Comparison of ENCODE assay signal across 8 cellular contexts in the genomic region with DNA sequence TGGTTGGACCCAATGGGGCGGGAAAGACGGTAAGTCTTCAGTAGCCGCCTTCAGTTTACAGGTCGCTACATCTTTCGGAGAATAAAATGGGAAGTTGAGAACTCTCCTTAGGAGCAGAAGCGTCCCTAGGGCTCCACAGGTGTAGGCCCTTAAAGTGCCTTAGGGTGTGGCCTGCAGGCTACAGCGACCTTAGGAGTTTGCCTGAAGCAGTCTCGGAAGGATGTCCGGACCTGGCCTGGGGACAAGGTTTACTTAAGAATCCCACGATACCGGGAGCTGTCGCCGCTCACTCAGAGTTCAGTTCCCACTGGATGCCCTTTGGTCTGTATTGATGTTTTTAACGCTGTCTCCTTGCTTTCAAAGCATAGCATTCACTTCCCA. TPM values are rescaled to one million over a fixed set of nuclear protein-coding genes. Genes with fewer than 3 reads are reported as not detected.
DNase-seq lines count a peak whose midpoint lies in the region; ATAC-seq, FAIRE-seq and TF ChIP-seq lines count a peak whose summit lies in the region.

No MANE protein-coding gene starts in this region.

- TF ChIP-seq POLR2A in IMR-90 (IDR thresholded peaks at IDR 0.05; ENCODE audit: low read depth, low read length) = no peak
- TF ChIP-seq POLR2A in H1 (IDR thresholded peaks at IDR 0.05; ENCODE audit: control extremely low read depth in 1 of 2, low read depth in 2 of 2, low read length in 2 of 2) = no peak
- TF ChIP-seq POLR2A in suprapubic skin (IDR thresholded peaks at IDR 0.05) = no peak

- 0 out of 2 replicates have a peak overlapping the region, but pooled peaks have one; percentile 20 for H2AK5ac ChIP-seq in IMR-90 (ENCODE audit: low read depth, low read length)
- no peak overlapping the region for H2AK5ac ChIP-seq in H1 (ENCODE audit: low read depth, low read length)

- peaks cover 4% of the 10 kb centered on the region; the same call in 1 of the 2 replicates for H3K9me1 ChIP-seq in IMR-90 (ENCODE audit: insufficient read depth, low read length)

- WGBS in IMR-90 (ENCODE audit: extremely low coverage in 2 of 2, insufficient read length in 1 of 2), 2 experiments = 0% methylated on average over 1 of the region's 14 CpGs; no CpG with 5 or more reads in 1 of the 2 experiments
- 5% methylated on average over 14 of the region's 14 CpGs; no CpG with 5 or more reads in 1 of the 2 experiments for WGBS in H1 (ENCODE audit: extremely low coverage in 1 of 2, insufficient coverage in 1 of 2, insufficient read length in 1 of 2, insufficient replicate concordance in 2 of 2, low coverage in 1 of 2, low lambda C conversion rate in 2 of 2, missing lambda C conversion rate in 1 of 2), 2 experiments
- under 1% methylated on average over 14 of the region's 14 CpGs for WGBS in suprapubic skin

- H3K4me2 ChIP-seq in IMR-90 (ENCODE audit: low read depth, low read length) (peak overlapping the region; percentile 83), H1 (ENCODE audit: insufficient read depth in 1 of 2, low read depth in 2 of 2, low read length in 2 of 2) (peak overlapping the region; percentile 78 to 85)

- H3K4ac ChIP-seq in IMR-90 (ENCODE audit: low read depth, low read length) (peak overlapping the region; percentile 95), H1 (replicated peaks; ENCODE audit: insufficient read length, low read depth, low read length) (no peak overlapping the region)

- TF ChIP-seq RAD21 in IMR-90 (IDR thresholded peaks at IDR 0.05; ENCODE audit: low read length) (no peak), H1 (IDR thresholded peaks at IDR 0.05 in 1 of 2, conservative IDR thresholded peaks at IDR 0.05 in 1 of 2; ENCODE audit: low read depth in 2 of 2, low read length in 2 of 2) (no peak)

- H3K36me3 Mint-ChIP-seq in WTC11 = no peaks in the 10 kb centered on the region; the same call in 1 of the 2 replicates

- H3K4me3 ChIP-seq in IMR-90 (ENCODE audit: insufficient read depth, low read depth, low read length) (peak overlapping the region; percentile 65), H1 (ENCODE audit: extremely low read depth in 1 of 4, insufficient read depth in 2 of 4, low read depth in 3 of 4, low read length in 4 of 4) (peak overlapping the region; percentile 65 to 78 (median 76)), mucosa of descending colon (peak overlapping the region; percentile 43), suprapubic skin (peak overlapping the region; percentile 83)

- H3K4me1 ChIP-seq in IMR-90 (ENCODE audit: control insufficient read depth, insufficient read depth, low read length) (no peaks in the 10 kb centered on the region; the same call in none of the 2 replicates), H1 (replicated peaks in 1 of 4; ENCODE audit: control insufficient read depth in 3 of 4, insufficient read depth in 4 of 4, low read length in 3 of 4) (peaks cover 0 to 2% (median 0%) of the 10 kb centered on the region in 4 experiments; a peak in 3 of 7 replicates), mucosa of descending colon (ENCODE audit: low read depth) (peaks cover 8% of the 10 kb centered on the region), suprapubic skin (peaks cover 20% of the 10 kb centered on the region)

- H3K79me2 ChIP-seq in H1 (ENCODE audit: control insufficient read depth in 1 of 2, insufficient read depth in 2 of 2, low read length in 2 of 2) = peaks cover 0 to 11% of the 10 kb centered on the region in 2 experiments; a peak in 2 of 4 replicates

- H2BK120ac ChIP-seq in IMR-90 (ENCODE audit: low read depth, low read length) = 0 out of 2 replicates have a peak overlapping the region, but pooled peaks have one; percentile 79
- H2BK120ac ChIP-seq in H1 (replicated peaks; ENCODE audit: low read depth, low read length) = no peak overlapping the region

- H3K9ac ChIP-seq in IMR-90 (ENCODE audit: low read depth, low read length) = peak overlapping the region; percentile 74
- H3K9ac ChIP-seq in H1 (replicated peaks in 1 of 4; ENCODE audit: extremely low read depth in 1 of 4, low read depth in 3 of 4, low read length in 3 of 4) = peak overlapping the region; percentile 43 to 88 (median 78)

- FAIRE-seq in H1 (lab: Jason Lieb, UNC) = no peak

- H3K36me3 ChIP-seq in IMR-90 (ENCODE audit: control insufficient read depth, insufficient read depth, low read length) (no peaks in the 10 kb centered on the region; the same call in 1 of the 2 replicates), H1 (ENCODE audit: control insufficient read depth in 2 of 4, insufficient read depth in 4 of 4, low read length in 3 of 4) (peaks cover 0 to 26% (median 5%) of the 10 kb centered on the region in 4 experiments; a peak in 3 of 8 replicates), mucosa of descending colon (ENCODE audit: low read depth) (no peaks in the 10 kb centered on the region), suprapubic skin (peaks cover 9% of the 10 kb centered on the region)

- H3K9me3 Mint-ChIP-seq in WTC11 = peaks cover 17% of the 10 kb centered on the region; the same call in 1 of the 2 replicates

- no peak overlapping the region for H2BK5ac ChIP-seq in IMR-90 (ENCODE audit: low read depth, low read length, poor library complexity, severe bottlenecking)
- 0 out of 2 replicates have a peak overlapping the region, but pooled peaks have one; percentile 85 for H2BK5ac ChIP-seq in H1 (ENCODE audit: low read depth, low read length)

- no peaks in the 10 kb centered on the region for H3K27me3 ChIP-seq in IMR-90 (ENCODE audit: control insufficient read depth, insufficient read depth, low read length)
- H3K27me3 ChIP-seq in H1 (replicated peaks in 1 of 4; ENCODE audit: control insufficient read depth in 3 of 4, extremely low read depth in 1 of 4, insufficient read depth in 3 of 4, low read length in 3 of 4) = no peaks in the 10 kb centered on the region
- H3K27me3 ChIP-seq in suprapubic skin = no peaks in the 10 kb centered on the region

- H3K27ac ChIP-seq in IMR-90 (ENCODE audit: insufficient read depth, low read length) (peak overlapping the region; percentile 68), H1 (ENCODE audit: low read depth, low read length) (0 out of 2 replicates have a peak overlapping the region, but pooled peaks have one; percentile 69), suprapubic skin (peak overlapping the region; percentile 90)

- in situ Hi-C loops in IMR-90 (cut with MboI; ENCODE audit: low sequenced_read_pairs) = no loop called here

- H2BK20ac ChIP-seq in IMR-90 (ENCODE audit: low read depth, low read length) (0 out of 2 replicates have a peak overlapping the region, but pooled peaks have one; percentile 2), H1 (ENCODE audit: low read length) (no peak overlapping the region)

- H3K27ac Mint-ChIP-seq in WTC11 = peak overlapping the region; percentile 71

- H3K56ac ChIP-seq in IMR-90 (ENCODE audit: extremely low read depth, insufficient read depth, low read length) (peak overlapping the region; percentile 67), H1 (replicated peaks; ENCODE audit: insufficient read length, low read depth, low read length) (no peak overlapping the region)

- no peaks in the 10 kb centered on the region for H3K27me3 Mint-ChIP-seq in WTC11 (ENCODE audit: low read depth)

- H4K8ac ChIP-seq in IMR-90 (ENCODE audit: low read depth in 2 of 2, low read length in 2 of 2) (peak overlapping the region; percentile 94 to 100), H1 (ENCODE audit: extremely low read depth, insufficient read depth, low read length) (no peak overlapping the region; the same call in 1 of the 2 replicates)

- H3K18ac ChIP-seq in IMR-90 (ENCODE audit: low read depth, low read length) (peak overlapping the region; percentile 1; the same call in 1 of the 2 replicates), H1 (ENCODE audit: extremely low read depth, low read length) (0 out of 2 replicates have a peak overlapping the region, but pooled peaks have one; percentile 79)

- H4K5ac ChIP-seq in IMR-90 (ENCODE audit: low read depth, low read length) (peak overlapping the region; percentile 100), H1 (ENCODE audit: insufficient read length, low read depth, low read length) (no peak overlapping the region)

- H3K23ac ChIP-seq in IMR-90 (ENCODE audit: low read depth, low read length) (peak overlapping the region; percentile 88), H1 (ENCODE audit: insufficient read length) (no peak overlapping the region)

- peak overlapping the region; percentile 95 for H4K91ac ChIP-seq in IMR-90 (ENCODE audit: insufficient read depth, low read depth, low read length)
- H4K91ac ChIP-seq in H1 (replicated peaks; ENCODE audit: insufficient read length, low read length) = no peak overlapping the region

- CTCF ChIA-PET in IMR-90 (lab: Yijun Ruan, JAX) (interaction anchor here (1.1 kb wide), 1 partner anchor 52 kb away, joined by 3 read pairs; no protein-coding TSS in a partner anchor), WTC11 (lab: Charles Lee) (interaction anchor here (1.4 kb wide), 1 partner anchor 31 kb away, joined by 9 read pairs; no protein-coding TSS in a partner anchor), H1 (lab: Charles Lee; ENCODE audit: partially characterized antibody) (no interaction called here)

- no peak overlapping the region; the same call in 1 of the 2 replicates for H2BK12ac ChIP-seq in H1 (ENCODE audit: low read depth, low read length)

- dilution Hi-C loops in IMR-90 (cut with HindIII; ENCODE audit: low sequenced_read_pairs, unreplicated experiment) = no loop called here

- BruUV-seq in IMR-90 (replicated peaks; lab: Mats Ljungman, UMichigan) = no TSS peak

- DNase-seq in DMS 273 treated with DMSO at 0.1 percent for 48 hours (lab: John Stamatoyannopoulos, UW) = peak; percentile 8
- peak; percentile 29 for DNase-seq in IMR-90
- peak; percentile 33 for DNase-seq in WTC11 (ENCODE audit: low spot score)
- DNase-seq in H1 (ENCODE audit: low read depth in 1 of 2, low spot score in 2 of 2) = no peak
- peak; percentile 77 to 82 (median 79) for DNase-seq in mucosa of descending colon
- DNase-seq in suprapubic skin (ENCODE audit: low spot score in 2 of 2) = no peak

- peak overlapping the region; percentile 96 for H2AFZ ChIP-seq in IMR-90 (replicated peaks; ENCODE audit: low read length, poor library complexity)
- H2AFZ ChIP-seq in H1 (ENCODE audit: low read length) = peak overlapping the region; percentile 21; the same call in 1 of the 2 replicates

- H3K4me3 Mint-ChIP-seq in WTC11 = peak overlapping the region; percentile 95

- no peak for TF ChIP-seq EP300 in H1 (IDR thresholded peaks at IDR 0.05; ENCODE audit: borderline replicate concordance in 1 of 2, low read depth in 2 of 2, low read length in 2 of 2)
- no peak for TF ChIP-seq EP300 in suprapubic skin (IDR thresholded peaks at IDR 0.05)

- H3K23me2 ChIP-seq in H1 (ENCODE audit: low read depth, low read length) = peaks cover 9% of the 10 kb centered on the region

- POLR2A ChIA-PET in IMR-90 (lab: Charles Lee; ENCODE audit: unreplicated experiment) = interaction anchor here (1.2 kb wide), 1 partner anchor 13 kb away, joined by 3 read pairs; no protein-coding TSS in a partner anchor
- POLR2A ChIA-PET in WTC11 (lab: Charles Lee) = interaction anchor here (1.3 kb wide), 1 partner anchor 308 kb away, joined by 3 read pairs; no protein-coding TSS in a partner anchor
- POLR2A ChIA-PET in H1 (lab: Charles Lee; ENCODE audit: partially characterized antibody) = interaction anchor here (0.6 to 1.4 kb wide), 4 partner anchors 13 to 61 kb away, joined by 3 to 5 read pairs (median 4); no protein-coding TSS in a partner anchor

- TF ChIP-seq CTCF in IMR-90 (conservative IDR thresholded peaks at IDR 0.05; ENCODE audit: low read depth, low read length) = no peak
- TF ChIP-seq CTCF in WTC11 (IDR thresholded peaks at IDR 0.05) = no peak
- TF ChIP-seq CTCF in H1 (IDR thresholded peaks at IDR 0.05; ENCODE audit: control extremely low read depth in 1 of 3, insufficient read depth in 1 of 3, low read depth in 1 of 3, low read length in 3 of 3) = no peak
- TF ChIP-seq CTCF in mucosa of descending colon (IDR thresholded peaks at IDR 0.05) = no peak
- no peak for TF ChIP-seq CTCF in suprapubic skin (IDR thresholded peaks at IDR 0.05)

- intact Hi-C loops in IMR-90 (cut with micrococcal nuclease) = loop anchor here (5.0 kb wide), 1 partner anchor 50 kb away; no protein-coding TSS in a partner anchor
- intact Hi-C loops in mucosa of descending colon (cut with DNase I, micrococcal nuclease) = no loop called here

- ATAC-seq in GM19463 (IDR thresholded peaks at IDR 0.05; ENCODE audit: unreplicated experiment) (peak; percentile 25), IMR-90 (ENCODE audit: low read depth) (peak; percentile 28), WTC11 (peak; percentile 65), mucosa of descending colon (peak; percentile 92), GM19467 (IDR thresholded peaks at IDR 0.05; ENCODE audit: unreplicated experiment) (no peak)

- H2BK15ac ChIP-seq in IMR-90 (ENCODE audit: low read depth, low read length) (no peak overlapping the region), H1 (ENCODE audit: low read length) (no peak overlapping the region)

- peaks cover 16% of the 10 kb centered on the region for H3K4me1 Mint-ChIP-seq in WTC11

- H3K9me3 ChIP-seq in IMR-90 (ENCODE audit: control insufficient read depth, insufficient read depth, low read length) (no peaks in the 10 kb centered on the region), H1 (ENCODE audit: insufficient read depth in 2 of 2, low read depth in 1 of 2, low read length in 1 of 2) (no peaks in the 10 kb centered on the region), mucosa of descending colon (no peaks in the 10 kb centered on the region), suprapubic skin (no peaks in the 10 kb centered on the region)

- H4K20me1 ChIP-seq in IMR-90 (ENCODE audit: insufficient read depth, low read length) (no peaks in the 10 kb centered on the region), H1 (replicated peaks in 1 of 2; ENCODE audit: control insufficient read depth in 1 of 2, insufficient read depth in 2 of 2, low read length in 2 of 2) (no peaks in the 10 kb centered on the region)

- H3K79me1 ChIP-seq in IMR-90 (ENCODE audit: low read depth in 1 of 2, low read length in 2 of 2) = peaks cover 9 to 29% of the 10 kb centered on the region in 2 experiments
- no peaks in the 10 kb centered on the region for H3K79me1 ChIP-seq in H1 (ENCODE audit: low read depth, low read length)

- peak overlapping the region; percentile 86 for H2AK9ac ChIP-seq in IMR-90 (replicated peaks; ENCODE audit: low read depth, low read length, poor library complexity)

- H3K14ac ChIP-seq in IMR-90 (replicated peaks; ENCODE audit: low read depth, low read length) (peak overlapping the region; percentile 81), H1 (ENCODE audit: insufficient read length) (no peak overlapping the region)

RNA-seq across cellular contexts. Expression of gene RAD50, which starts 0.6 kb away (rescaled TPM):
- total RNA-seq in IMR-90 (2012; rRNA removed) (5.2 and 13.3 TPM in 2 replicates), WTC11 (2021) (31.1 to 37.7 TPM (median 36.9 TPM) in 3 replicates), mucosa of descending colon (10 to 100 TPM; 35.3 to 43.8 (median 36.1) TPM), suprapubic skin (10 to 100 TPM; 17.3 to 53.4 (median 32.5) TPM)
- polyA plus RNA-seq in IMR-90 (2012; rRNA removed) (6.2 and 7.2 TPM in 2 replicates), H1 (2011; rRNA removed) (6.4 and 10.1 TPM in 2 replicates)
- 1.2 and 1.5 TPM in 2 replicates for polyA plus RNA-seq in IMR-90 (2012; cell fraction: cytosol; rRNA removed)
- 1.7 and 11.9 TPM in 2 replicates for polyA plus RNA-seq in IMR-90 (2012; cell fraction: nucleus; rRNA removed; ENCODE audit: low replicate concordance)
- total RNA-seq in H1 (2021; fragmentation: NEBNext Ultra II Directional; extraction: Animal tissue kit (Norgen Biotek cat#: 25700)) = 39.4 and 40.8 TPM in 2 replicates
- 13.2 TPM for polyA plus RNA-seq in H1 (2011; cell fraction: cytosol; rRNA removed)
- polyA plus RNA-seq in H1 (2011; cell fraction: nucleus; rRNA removed) = 10.5 TPM
- polyA plus RNA-seq in H1 (2012, experiment 1 of 2) = 21.4 to 30.0 TPM (median 26.5 TPM) in 4 replicates
- 1.1 TPM for polyA plus RNA-seq in H1 (2012, experiment 2 of 2)
- 29.0 TPM for polyA plus RNA-seq in H1 (2013, experiment 1 of 2)
- 28.1 TPM for polyA plus RNA-seq in H1 (2013, experiment 2 of 2)
- 29.8 and 30.5 TPM in 2 replicates for polyA minus RNA-seq in H1 (2011; rRNA and poly(A)+ RNA removed)
- 20.6 TPM for polyA minus RNA-seq in H1 (2011; cell fraction: cytosol; rRNA and poly(A)+ RNA removed)
- 37.9 TPM for polyA minus RNA-seq in H1 (2011; cell fraction: nucleus; rRNA and poly(A)+ RNA removed)

RNA-seq across cellular contexts. Expression of gene IL5, which starts 14.1 kb away (rescaled TPM):
- not detected in 2 replicates for total RNA-seq in IMR-90 (2012; rRNA removed)
- not detected in 2 replicates for polyA plus RNA-seq in IMR-90 (2012; rRNA removed)
- polyA plus RNA-seq in IMR-90 (2012; cell fraction: cytosol; rRNA removed) = not detected in 2 replicates
- polyA plus RNA-seq in IMR-90 (2012; cell fraction: nucleus; rRNA removed; ENCODE audit: low replicate concordance) = not detected in 2 replicates
- total RNA-seq in WTC11 (2021) = not detected in 3 replicates
- total RNA-seq in H1 (2021; fragmentation: NEBNext Ultra II Directional; extraction: Animal tissue kit (Norgen Biotek cat#: 25700)) = not detected in 2 replicates
- not detected in 2 replicates for polyA plus RNA-seq in H1 (2011; rRNA removed)
- polyA plus RNA-seq in H1 (2011; cell fraction: cytosol; rRNA removed) = not detected
- polyA plus RNA-seq in H1 (2011; cell fraction: nucleus; rRNA removed) = not detected
- not detected in 4 replicates for polyA plus RNA-seq in H1 (2012, experiment 1 of 2)
- polyA plus RNA-seq in H1 (2012, experiment 2 of 2) = not detected
- polyA plus RNA-seq in H1 (2013, experiment 1 of 2) = not detected
- not detected for polyA plus RNA-seq in H1 (2013, experiment 2 of 2)
- not detected in 2 replicates for polyA minus RNA-seq in H1 (2011; rRNA and poly(A)+ RNA removed)
- polyA minus RNA-seq in H1 (2011; cell fraction: cytosol; rRNA and poly(A)+ RNA removed) = not detected
- polyA minus RNA-seq in H1 (2011; cell fraction: nucleus; rRNA and poly(A)+ RNA removed) = not detected
- total RNA-seq in mucosa of descending colon = not detected
- not detected for total RNA-seq in suprapubic skin

Comparison
In these comparisons a context has a peak if more than half of its experiments do, and no peak if none do; other contexts are left out.
1. DNase-seq: peak in DMS 273 treated with DMSO at 0.1 percent for 48 hours (single experiment), IMR-90 (single experiment), WTC11 (single experiment) and mucosa of descending colon (3 of 3); none in H1 (0 of 2) and suprapubic skin (0 of 2).
2. Peak in every context shown above with its lines, with median percentiles within 50 percentile points of each other: H3K27ac ChIP-seq and H3K4me3 ChIP-seq.